ENCODE assay signal across 11 cellular contexts in the genomic region with DNA sequence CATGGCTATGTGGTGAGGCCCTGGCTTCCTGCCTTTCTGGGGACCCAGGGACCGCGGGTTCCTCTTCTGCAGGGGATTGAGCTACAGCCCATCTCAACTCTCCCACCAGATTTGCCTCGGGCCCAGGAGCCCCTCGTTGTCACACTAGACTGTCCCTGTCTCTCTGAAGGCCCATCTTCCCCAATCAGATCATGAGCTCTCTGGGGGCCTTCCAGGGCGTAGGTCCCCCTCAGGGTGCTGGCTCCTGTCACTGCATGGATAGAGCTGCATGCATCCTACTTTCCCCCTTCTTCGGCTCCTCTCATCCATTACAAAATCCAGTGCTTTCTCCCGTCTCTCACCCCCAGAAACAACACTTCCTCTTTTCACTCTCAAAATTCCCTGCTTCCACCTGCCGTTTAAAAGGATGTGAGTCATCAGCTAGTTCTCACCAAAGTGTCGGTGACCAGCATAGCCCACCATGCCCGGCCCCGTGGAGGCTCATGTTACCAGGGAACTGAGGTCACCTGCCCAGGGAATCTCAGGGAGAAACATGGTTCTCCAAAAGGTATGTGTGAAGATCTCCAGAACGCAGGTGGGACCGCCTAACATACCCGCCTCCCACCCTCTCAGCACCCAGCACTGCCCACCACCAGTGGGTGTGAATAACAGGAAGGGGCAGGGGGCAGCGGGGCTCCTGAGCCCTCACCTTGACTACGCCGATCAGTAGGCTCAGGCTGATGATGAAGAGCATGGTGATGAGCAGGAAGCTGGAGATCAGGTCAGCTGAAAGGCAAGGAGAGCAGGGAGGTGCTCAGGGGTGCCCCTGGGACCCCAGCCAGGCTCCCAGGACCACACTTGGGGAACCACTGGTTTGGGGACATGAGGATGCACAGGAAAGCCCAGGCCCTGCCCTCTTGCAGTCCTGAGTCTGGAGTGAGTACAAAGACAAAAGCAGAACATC. TPM values are rescaled to one million over a fixed set of nuclear protein-coding genes. Genes with fewer than 3 reads are reported as not detected.
A peak's percentile ranks its signal among the peaks of the same experiment; 100 is the strongest.
DNase-seq lines count a peak whose midpoint lies in the region; ATAC-seq, FAIRE-seq and TF ChIP-seq lines count a peak whose summit lies in the region.
"Had no signal": no experiment of that assay in that cellular context is flagged by ENCODE, and none has a peak within 500 bp of the region (broad histone marks: within the 10 kb centered on the region; RNA-seq: fewer than 3 reads in every experiment).

No MANE protein-coding gene starts in this region.

- DNase-seq in activated CD4-positive, alpha-beta T cell treated with anti-CD3 and anti-CD28 coated beads, Interleukin-2, amount 10 ng/mL, durations not matched to agents 7 days and 5 days: no peak
- DNase-seq in activated CD4-positive, alpha-beta T cell treated with anti-CD3 and anti-CD28 coated beads, Interleukin-2, amount 50 U/mL, for 1 hour: no peak
- DNase-seq in NCI-H69 (lab: John Stamatoyannopoulos, UW) (peak; percentile 18), K562 (ENCODE audit: extremely low read depth in 1 of 4, low spot score in 3 of 4) (peak in 2 of 4 experiments; percentile 52 to 62), posterior vena cava (ENCODE audit: low spot score) (peak; percentile 70), NCI-H526 (lab: John Stamatoyannopoulos, UW) (no peak)
- DNase-seq: BE2C, MM.1S, Right ventricle myocardium superior had no signal

- BruUV-seq in K562 (replicated peaks; lab: Mats Ljungman, UMichigan): no TSS peak

- peaks cover 39 to 57% of the 10 kb centered on the region in 2 experiments for H3K4me1 ChIP-seq in K562 (replicated peaks in 1 of 2; ENCODE audit: control insufficient read depth in 2 of 2, insufficient read depth in 2 of 2, low read length in 2 of 2)
- H3K4me1 ChIP-seq: BE2C had no signal

- no peak for TF ChIP-seq POLR2A in K562 (conservative IDR thresholded peaks at IDR 0.05)

- intact Hi-C loops in K562 (cut with micrococcal nuclease) (no loop called here), posterior vena cava (cut with DNase I) (no loop called here)

- in situ Hi-C loops in K562 (cut with MboI): no loop called here

- no peak for TF ChIP-seq CTCF in K562 (IDR thresholded peaks at IDR 0.05 in 2 of 3, conservative IDR thresholded peaks at IDR 0.05 in 1 of 3; ENCODE audit: insufficient read depth in 2 of 3, low read depth in 1 of 3, low read length in 3 of 3)

- no peaks in the 10 kb centered on the region for H3K9me3 Mint-ChIP-seq in activated CD4-positive, alpha-beta T cell treated with anti-CD3 and anti-CD28 coated beads, Interleukin-2, amount 10 ng/mL, durations not matched to agents 7 days and 5 days

- no peaks in the 10 kb centered on the region for H3K27me3 ChIP-seq in K562 (ENCODE audit: control insufficient read depth in 2 of 2, insufficient read depth in 2 of 2, low read length in 2 of 2)
- H3K27me3 ChIP-seq: BE2C had no signal

- H3K4me3 Mint-ChIP-seq in activated CD4-positive, alpha-beta T cell treated with anti-CD3 and anti-CD28 coated beads, Interleukin-2, amount 10 ng/mL, durations not matched to agents 7 days and 5 days: no peak overlapping the region

- POLR2A ChIA-PET in activated CD4-positive, alpha-beta T cell treated with anti-CD3 and anti-CD28 coated beads, Interleukin-2, amount 10 ng/mL, durations not matched to agents 7 days and 5 days (lab: Charles Lee): no interaction called here
- POLR2A ChIA-PET in K562 (lab: Yijun Ruan, JAX): interaction anchor here (0.6 to 1.3 kb wide), 7 partner anchors 10 to 178 kb away, joined by 3 to 7 read pairs (median 5); no protein-coding TSS in a partner anchor

- no peak overlapping the region for H3K4me2 ChIP-seq in K562 (ENCODE audit: insufficient read depth, low read length)

- no peak overlapping the region for H3K4me3 ChIP-seq in K562

- H3K9me3 ChIP-seq in K562 (replicated peaks; ENCODE audit: control insufficient read depth, insufficient read depth, low read depth, low read length): peaks cover 9% of the 10 kb centered on the region
- H3K9me3 ChIP-seq: BE2C had no signal

- H3K9me1 ChIP-seq in K562 (ENCODE audit: control insufficient read depth, insufficient read depth, low read length): no peaks in the 10 kb centered on the region

- H3K79me2 ChIP-seq in K562 (ENCODE audit: control insufficient read depth, insufficient read depth, low read length): no peaks in the 10 kb centered on the region; the same call in 2 of the 3 replicates

- peak overlapping the region; percentile 25 for H2AFZ ChIP-seq in K562 (ENCODE audit: low read depth, low read length)

- peak overlapping the region; percentile 46; the same call in 1 of the 3 replicates for H3K27ac ChIP-seq in K562 (ENCODE audit: extremely low read depth, low read depth, low read length)

- no peaks in the 10 kb centered on the region for H4K20me1 ChIP-seq in K562 (replicated peaks; ENCODE audit: control insufficient read depth, insufficient read depth, low read length)

- no peaks in the 10 kb centered on the region; the same call in 2 of the 3 replicates for H3K36me3 ChIP-seq in K562 (ENCODE audit: control insufficient read depth, insufficient read depth, low read length)
- H3K36me3 ChIP-seq: BE2C had no signal

- H3K27ac Mint-ChIP-seq in activated CD4-positive, alpha-beta T cell treated with anti-CD3 and anti-CD28 coated beads, Interleukin-2, amount 10 ng/mL, durations not matched to agents 7 days and 5 days: peak overlapping the region; percentile 92

- no peaks in the 10 kb centered on the region for H3K27me3 Mint-ChIP-seq in activated CD4-positive, alpha-beta T cell treated with anti-CD3 and anti-CD28 coated beads, Interleukin-2, amount 10 ng/mL, durations not matched to agents 7 days and 5 days

- ATAC-seq in K562 (peak; percentile 9; the same call in 2 of the 3 replicates), HG03280 (IDR thresholded peaks at IDR 0.05; ENCODE audit: unreplicated experiment) (no peak), HG02884 (IDR thresholded peaks at IDR 0.05; ENCODE audit: unreplicated experiment) (no peak)

- peak overlapping the region in 1 of 2 experiments; percentile 66; a peak in 2 of 4 replicates for H3K9ac ChIP-seq in K562 (ENCODE audit: insufficient read depth in 1 of 2, low read depth in 2 of 2, low read length in 2 of 2)

- peaks cover 88% of the 10 kb centered on the region for H3K4me1 Mint-ChIP-seq in activated CD4-positive, alpha-beta T cell treated with anti-CD3 and anti-CD28 coated beads, Interleukin-2, amount 10 ng/mL, durations not matched to agents 7 days and 5 days

- FAIRE-seq in K562 (lab: Jason Lieb, UNC): no peak

- peaks cover 79% of the 10 kb centered on the region for H3K36me3 Mint-ChIP-seq in activated CD4-positive, alpha-beta T cell treated with anti-CD3 and anti-CD28 coated beads, Interleukin-2, amount 10 ng/mL, durations not matched to agents 7 days and 5 days (ENCODE audit: low read depth)

- TF ChIP-seq RAD21 in K562 (CRISPR knock-in tag; conservative IDR thresholded peaks at IDR 0.05 in 1 of 2, IDR thresholded peaks at IDR 0.05 in 1 of 2): no peak

- CTCF ChIA-PET in activated CD4-positive, alpha-beta T cell treated with anti-CD3 and anti-CD28 coated beads, Interleukin-2, amount 10 ng/mL, durations not matched to agents 7 days and 5 days (lab: Charles Lee): interaction anchor here (1.1 to 8.3 kb wide), 8 partner anchors 9 to 39 kb away, joined by 3 to 63 read pairs (median 4); a partner anchor contains a TSS
- CTCF ChIA-PET in K562 (lab: Yijun Ruan, JAX; ENCODE audit: low intra/inter-chr PET ratio): no interaction called here

- TF ChIP-seq EP300 in K562 (IDR thresholded peaks at IDR 0.05; ENCODE audit: low read length): 0 out of 2 replicates have a peak, but pooled peaks have one; percentile 47

- WGBS in K562 (ENCODE audit: insufficient coverage, low coverage, missing lambda C conversion rate): 33% methylated on average over 17 of the region's 17 CpGs

RNA-seq across cellular contexts. Expression of a gene that starts 16.4 kb away (rescaled TPM):
- total RNA-seq in activated CD4-positive, alpha-beta T cell treated with anti-CD3 and anti-CD28 coated beads, Interleukin-2, amount 10 ng/mL, durations not matched to agents 7 days and 5 days: 100 to 1,000 TPM; 481 to 584 TPM
- total RNA-seq in K562 (2011; cell fraction: chromatin; rRNA removed; ENCODE audit: low replicate concordance): 11.2 and 16.2 TPM in 2 replicates
- total RNA-seq in K562 (2011; cell fraction: nucleolus; rRNA removed): 19.8 and 22.9 TPM in 2 replicates
- total RNA-seq in K562 (2011; cell fraction: nucleoplasm; rRNA removed): 20.3 and 27.1 TPM in 2 replicates
- total RNA-seq in K562 (2014; rRNA removed) (10.7 and 12.3 TPM in 2 replicates), K562 (2014; rRNA removed; fragmentation: Illumina TruSeq; extraction: Trizol) (11.7 and 13.2 TPM in 2 replicates), K562 (2015; rRNA removed; fragmentation: Illumina TruSeq; extraction: Trizol) (44.3 and 44.7 TPM in 2 replicates), K562 (2021) (30.3 and 33.8 TPM in 2 replicates), posterior vena cava (100 to 1,000 TPM in 1 of 2 donors, 10 to 100 TPM in 1; 80.1 to 120 TPM)
- polyA plus RNA-seq in K562 (2011; rRNA removed) (42.5 and 418 TPM in 2 replicates), K562 (2014; fragmentation: Illumina TruSeq; extraction: Trizol) (44.5 and 47.3 TPM in 2 replicates), K562 (2014; fragmentation: Nextera tagmentation; extraction: Ambion mirVana) (1 to 10 TPM; 2.4 to 4.8 TPM), K562 (2014; rRNA removed) (20.3 and 22.2 TPM in 2 replicates)
- polyA plus RNA-seq in K562 (2011; cell fraction: cytosol; rRNA removed): 103 and 599 TPM in 2 replicates
- polyA plus RNA-seq in K562 (2011; cell fraction: nucleus; rRNA removed): 41.2 and 275 TPM in 2 replicates
- 63.5 and 133 TPM in 2 replicates for polyA plus RNA-seq in K562 (2012)
- 72.1 and 524 TPM in 2 replicates for polyA minus RNA-seq in K562 (2011; rRNA and poly(A)+ RNA removed)
- polyA minus RNA-seq in K562 (2011; cell fraction: cytosol; rRNA and poly(A)+ RNA removed): 41.0 and 310 TPM in 2 replicates
- 7.7 and 80.9 TPM in 2 replicates for polyA minus RNA-seq in K562 (2011; cell fraction: nucleus; rRNA and poly(A)+ RNA removed)

RNA-seq across cellular contexts. Expression of a gene that starts 17.8 kb away (rescaled TPM):
- not detected for total RNA-seq in activated CD4-positive, alpha-beta T cell treated with anti-CD3 and anti-CD28 coated beads, Interleukin-2, amount 10 ng/mL, durations not matched to agents 7 days and 5 days
- 2.0 and 5.9 TPM in 2 replicates for total RNA-seq in K562 (2011; cell fraction: chromatin; rRNA removed; ENCODE audit: low replicate concordance)
- total RNA-seq in K562 (2011; cell fraction: nucleolus; rRNA removed): 4.5 and 5.4 TPM in 2 replicates
- total RNA-seq in K562 (2011; cell fraction: nucleoplasm; rRNA removed): 2.7 and 4.0 TPM in 2 replicates
- total RNA-seq in K562 (2014; rRNA removed) (1.8 and 1.9 TPM in 2 replicates), K562 (2014; rRNA removed; fragmentation: Illumina TruSeq; extraction: Trizol) (0.45 and 0.51 TPM in 2 replicates), K562 (2015; rRNA removed; fragmentation: Illumina TruSeq; extraction: Trizol) (0.79 and 1.2 TPM in 2 replicates), K562 (2021) (1.8 and 2.3 TPM in 2 replicates), posterior vena cava (not detected)
- polyA plus RNA-seq in K562 (2011; rRNA removed) (0.89 and 1.5 TPM in 2 replicates), K562 (2014; fragmentation: Illumina TruSeq; extraction: Trizol) (1.1 and 1.6 TPM in 2 replicates), K562 (2014; fragmentation: Nextera tagmentation; extraction: Ambion mirVana) (under 1 TPM; 0.10 to 0.18 TPM), K562 (2014; rRNA removed) (1.6 and 3.6 TPM in 2 replicates)
- polyA plus RNA-seq in K562 (2011; cell fraction: cytosol; rRNA removed): 0.78 and 2.4 TPM in 2 replicates
- polyA plus RNA-seq in K562 (2011; cell fraction: nucleus; rRNA removed): 3.5 and 9.8 TPM in 2 replicates
- 1.9 and 2.4 TPM in 2 replicates for polyA plus RNA-seq in K562 (2012)
- 0.48 and 0.88 TPM in 2 replicates for polyA minus RNA-seq in K562 (2011; rRNA and poly(A)+ RNA removed)
- 1.4 and 1.6 TPM in 2 replicates for polyA minus RNA-seq in K562 (2011; cell fraction: cytosol; rRNA and poly(A)+ RNA removed)
- 1.4 and 3.4 TPM in 2 replicates for polyA minus RNA-seq in K562 (2011; cell fraction: nucleus; rRNA and poly(A)+ RNA removed)
- total RNA-seq: Right ventricle myocardium superior had no signal

Comparison
In these comparisons a context has a peak if more than half of its experiments do, and no peak if none do; other contexts are left out.
1. DNase-seq: peak in NCI-H69 (single experiment) and posterior vena cava (single experiment); none in activated CD4-positive, alpha-beta T cell treated with anti-CD3 and anti-CD28 coated beads, Interleukin-2, amount 10 ng/mL, durations not matched to agents 7 days and 5 days (single experiment), activated CD4-positive, alpha-beta T cell treated with anti-CD3 and anti-CD28 coated beads, Interleukin-2, amount 50 U/mL, for 1 hour (single experiment) and NCI-H526 (0 of 2).